ENCODE assay signal across 12 cellular contexts in the genomic region with DNA sequence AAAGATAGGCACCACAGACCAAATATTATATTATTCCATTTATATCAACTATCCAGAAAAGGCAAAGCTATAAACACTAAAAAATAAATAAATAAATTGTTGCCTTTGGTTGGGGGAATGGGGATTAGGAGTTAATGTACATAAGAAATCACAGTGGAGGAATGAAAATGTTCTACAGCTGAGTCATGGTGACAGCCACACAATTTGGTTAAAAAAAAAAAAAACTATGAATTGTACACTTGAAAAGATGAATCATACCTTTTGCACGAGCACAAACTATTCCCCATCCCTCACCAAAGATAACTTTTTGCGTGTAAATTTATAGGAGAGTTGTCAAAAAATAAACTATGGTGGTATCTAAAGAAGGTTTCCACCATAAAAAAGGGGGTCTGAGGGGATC.
DNase-seq lines count a peak whose midpoint lies in the region; ATAC-seq, FAIRE-seq and TF ChIP-seq lines count a peak whose summit lies in the region.
"Had no signal": no experiment of that assay in that cellular context is flagged by ENCODE, and none has a peak within 500 bp of the region (broad histone marks: within the 10 kb centered on the region; RNA-seq: fewer than 3 reads in every experiment).

No MANE protein-coding gene starts in this region.

- no TSS peak for BruUV-seq in K562 (replicated peaks; lab: Mats Ljungman, UMichigan)

- 6% methylated on average over 2 of the region's 2 CpGs for WGBS in K562 (ENCODE audit: insufficient coverage, low coverage, missing lambda C conversion rate)

- no peak for FAIRE-seq in HTR-8/SVneo (lab: Jason Lieb, UNC)
- FAIRE-seq in K562 (lab: Jason Lieb, UNC): no peak

- H3K4me2 ChIP-seq in K562 (ENCODE audit: insufficient read depth, low read length): no peak overlapping the region

- in situ Hi-C loops in K562 (cut with MboI): loop anchor here (25.0 kb wide), 1 partner anchor 198 kb away; no protein-coding TSS in a partner anchor

- no peaks in the 10 kb centered on the region for H3K9me1 ChIP-seq in K562 (ENCODE audit: control insufficient read depth, insufficient read depth, low read length)

- TF ChIP-seq RAD21 in K562 (CRISPR knock-in tag; conservative IDR thresholded peaks at IDR 0.05 in 1 of 2, IDR thresholded peaks at IDR 0.05 in 1 of 2): no peak

- no peak; the same call in 1 of the 2 replicates for TF ChIP-seq EP300 in K562 (IDR thresholded peaks at IDR 0.05; ENCODE audit: low read length)

- no peaks in the 10 kb centered on the region for H3K79me2 ChIP-seq in K562 (ENCODE audit: control insufficient read depth, insufficient read depth, low read length)

- H3K27ac ChIP-seq in K562 (ENCODE audit: extremely low read depth, low read depth, low read length) (no peak overlapping the region), left lung (no peak overlapping the region), SJCRH30 (no peak overlapping the region)
- H3K27ac ChIP-seq: sigmoid colon had no signal

- H3K9me3 ChIP-seq in K562 (replicated peaks; ENCODE audit: control insufficient read depth, insufficient read depth, low read depth, low read length) (no peaks in the 10 kb centered on the region), left lung (no peaks in the 10 kb centered on the region), SJCRH30 (replicated peaks) (no peaks in the 10 kb centered on the region; the same call in 1 of the 2 replicates)
- H3K9me3 ChIP-seq: sigmoid colon had no signal

- intact Hi-C loops in K562 (cut with micrococcal nuclease) (no loop called here), left lung (cut with DNase I) (no loop called here)

- no peaks in the 10 kb centered on the region for H4K20me1 ChIP-seq in K562 (replicated peaks; ENCODE audit: control insufficient read depth, insufficient read depth, low read length)

- POLR2A ChIA-PET in K562 (lab: Yijun Ruan, JAX): interaction anchor here (0.7 to 1.2 kb wide), 2 partner anchors 17 to 18 kb away, joined by 3 read pairs; no protein-coding TSS in a partner anchor

- TF ChIP-seq CTCF in K562 (IDR thresholded peaks at IDR 0.05 in 2 of 3, conservative IDR thresholded peaks at IDR 0.05 in 1 of 3; ENCODE audit: insufficient read depth in 2 of 3, low read depth in 1 of 3, low read length in 3 of 3) (no peak), left lung (IDR thresholded peaks at IDR 0.05) (no peak)

- H3K4me3 ChIP-seq in K562 (no peak overlapping the region), left lung (no peak overlapping the region), SJCRH30 (no peak overlapping the region)
- H3K4me3 ChIP-seq: sigmoid colon had no signal

- H3K9ac ChIP-seq in K562 (ENCODE audit: insufficient read depth in 1 of 2, low read depth in 2 of 2, low read length in 2 of 2): no peak overlapping the region

- peak; percentile 10 for DNase-seq in AG08396 (ENCODE audit: low spot score)
- DNase-seq in HTR-8/SVneo (ENCODE audit: insufficient read length, low spot score): peak; percentile 7
- no peak for DNase-seq in K562 (ENCODE audit: extremely low read depth in 1 of 4, low spot score in 3 of 4)
- DNase-seq in left lung: no peak
- DNase-seq in NCI-H526 treated with DMSO at 0.1 percent for 48 hours (lab: John Stamatoyannopoulos, UW): no peak
- DNase-seq in SJCRH30: no peak
- no peak for DNase-seq in C1 segment of cervical spinal cord (lab: John Stamatoyannopoulos, UW)
- no peak for DNase-seq in SKM-1 treated with dmso at 0.1 percent for 144 hours (lab: John Stamatoyannopoulos, UW; ENCODE audit: unreplicated experiment)
- DNase-seq: activated naive CD8-positive, alpha-beta T cell treated with anti-CD3 and anti-CD28 coated beads, Interleukin-2, amount 50 U/mL, for 24 hours; naive thymus-derived CD4-positive, alpha-beta T cell; NCI-H2081 treated with DMSO at 0.1 percent for 48 hours; sigmoid colon had no signal

- H2AFZ ChIP-seq in K562 (ENCODE audit: low read depth, low read length): no peak overlapping the region

- no peak for TF ChIP-seq POLR2A in K562 (conservative IDR thresholded peaks at IDR 0.05)

- H3K4me1 ChIP-seq in K562 (replicated peaks in 1 of 2; ENCODE audit: control insufficient read depth in 2 of 2, insufficient read depth in 2 of 2, low read length in 2 of 2): no peaks in the 10 kb centered on the region; a peak in 2 of 5 replicates
- H3K4me1 ChIP-seq in left lung: peaks cover 0 to 45% of the 10 kb centered on the region in 2 donors
- peaks cover 18% of the 10 kb centered on the region for H3K4me1 ChIP-seq in SJCRH30

- ATAC-seq in K562: no peak
- ATAC-seq in left lung: peak; percentile 20
- ATAC-seq: naive thymus-derived CD4-positive, alpha-beta T cell had no signal

- CTCF ChIA-PET in K562 (lab: Yijun Ruan, JAX; ENCODE audit: low intra/inter-chr PET ratio): no interaction called here

- H3K27me3 ChIP-seq in K562 (ENCODE audit: control insufficient read depth in 2 of 2, insufficient read depth in 2 of 2, low read length in 2 of 2) (no peaks in the 10 kb centered on the region), left lung (no peaks in the 10 kb centered on the region), SJCRH30 (no peaks in the 10 kb centered on the region)
- H3K27me3 ChIP-seq: sigmoid colon had no signal

- H3K36me3 ChIP-seq in K562 (ENCODE audit: control insufficient read depth, insufficient read depth, low read length) (no peaks in the 10 kb centered on the region), left lung (no peaks in the 10 kb centered on the region), SJCRH30 (no peaks in the 10 kb centered on the region)
- H3K36me3 ChIP-seq: sigmoid colon had no signal

TF ChIP-seq in K562, 482 proteins besides CTCF, POLR2A, EP300 and RAD21 (continues in another document):
- TF ChIP-seq NFE2L1 (tag; IDR thresholded peaks at IDR 0.05; ENCODE audit: borderline replicate concordance, low read depth) (0 out of 2 replicates have a peak, but pooled peaks have one; percentile 13), BACH1 (tag; IDR thresholded peaks at IDR 0.05) (0 out of 2 replicates have a peak, but pooled peaks have one; percentile 37), MAFG (tag; conservative IDR thresholded peaks at IDR 0.05) (peak; percentile 68), DPF2 (IDR thresholded peaks at IDR 0.05) (peak; percentile 44; the same call in 1 of the 2 replicates), SMARCA5 (IDR thresholded peaks at IDR 0.05) (no peak), NFE2 (IDR thresholded peaks at IDR 0.05; ENCODE audit: low read depth) (peak; percentile 77), C11orf30 (IDR thresholded peaks at IDR 0.05; ENCODE audit: low read depth) (peak; percentile 80), ZNF384 (IDR thresholded peaks at IDR 0.05; ENCODE audit: low read depth, low read length) (peak; percentile 86), SUPT5H (IDR thresholded peaks at IDR 0.05) (no peak), PRMT5 (CRISPR knock-in tag; IDR thresholded peaks at IDR 0.05) (no peak), SMARCA4 (IDR thresholded peaks at IDR 0.05) (peak; percentile 37; the same call in 1 of the 2 replicates), NFYB (IDR thresholded peaks at IDR 0.05; ENCODE audit: extremely low read depth, insufficient read length) (no peak), EZH2 (IDR thresholded peaks at IDR 0.05; ENCODE audit: borderline replicate concordance, low read depth, low read length) (no peak), JUND (IDR thresholded peaks at IDR 0.05; ENCODE audit: borderline replicate concordance, low read depth, low read length) (peak; percentile 49; the same call in 1 of the 2 replicates), JUND (tag; IDR thresholded peaks at IDR 0.05; ENCODE audit: borderline replicate concordance, low read depth, low read length) (peak; percentile 49; the same call in 1 of the 3 replicates), FOSL1 (tag; conservative IDR thresholded peaks at IDR 0.05) (peak; percentile 33; the same call in 1 of the 2 replicates), RCOR1 (IDR thresholded peaks at IDR 0.05; ENCODE audit: borderline replicate concordance in 1 of 2, low read depth in 2 of 2, low read length in 2 of 2) (peak in 1 of 2 experiments; percentile 50; a peak in 1 of 4 replicates), GTF2E2 (tag; IDR thresholded peaks at IDR 0.05) (no peak), ZSCAN29 (IDR thresholded peaks at IDR 0.05) (no peak)
- TF ChIP-seq, protein P1, sequence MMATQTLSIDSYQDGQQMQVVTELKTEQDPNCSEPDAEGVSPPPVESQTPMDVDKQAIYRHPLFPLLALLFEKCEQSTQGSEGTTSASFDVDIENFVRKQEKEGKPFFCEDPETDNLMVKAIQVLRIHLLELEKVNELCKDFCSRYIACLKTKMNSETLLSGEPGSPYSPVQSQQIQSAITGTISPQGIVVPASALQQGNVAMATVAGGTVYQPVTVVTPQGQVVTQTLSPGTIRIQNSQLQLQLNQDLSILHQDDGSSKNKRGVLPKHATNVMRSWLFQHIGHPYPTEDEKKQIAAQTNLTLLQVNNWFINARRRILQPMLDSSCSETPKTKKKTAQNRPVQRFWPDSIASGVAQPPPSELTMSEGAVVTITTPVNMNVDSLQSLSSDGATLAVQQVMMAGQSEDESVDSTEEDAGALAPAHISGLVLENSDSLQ (IDR thresholded peaks at IDR 0.05): peak; percentile 12; the same call in 1 of the 2 replicates
- TF ChIP-seq, protein P2, sequence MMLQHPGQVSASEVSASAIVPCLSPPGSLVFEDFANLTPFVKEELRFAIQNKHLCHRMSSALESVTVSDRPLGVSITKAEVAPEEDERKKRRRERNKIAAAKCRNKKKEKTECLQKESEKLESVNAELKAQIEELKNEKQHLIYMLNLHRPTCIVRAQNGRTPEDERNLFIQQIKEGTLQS (IDR thresholded peaks at IDR 0.05): peak; percentile 67; the same call in 1 of the 2 replicates
- TF ChIP-seq, protein P2 (CRISPR knock-in tag; conservative IDR thresholded peaks at IDR 0.05): no peak
- TF ChIP-seq, protein P3, sequence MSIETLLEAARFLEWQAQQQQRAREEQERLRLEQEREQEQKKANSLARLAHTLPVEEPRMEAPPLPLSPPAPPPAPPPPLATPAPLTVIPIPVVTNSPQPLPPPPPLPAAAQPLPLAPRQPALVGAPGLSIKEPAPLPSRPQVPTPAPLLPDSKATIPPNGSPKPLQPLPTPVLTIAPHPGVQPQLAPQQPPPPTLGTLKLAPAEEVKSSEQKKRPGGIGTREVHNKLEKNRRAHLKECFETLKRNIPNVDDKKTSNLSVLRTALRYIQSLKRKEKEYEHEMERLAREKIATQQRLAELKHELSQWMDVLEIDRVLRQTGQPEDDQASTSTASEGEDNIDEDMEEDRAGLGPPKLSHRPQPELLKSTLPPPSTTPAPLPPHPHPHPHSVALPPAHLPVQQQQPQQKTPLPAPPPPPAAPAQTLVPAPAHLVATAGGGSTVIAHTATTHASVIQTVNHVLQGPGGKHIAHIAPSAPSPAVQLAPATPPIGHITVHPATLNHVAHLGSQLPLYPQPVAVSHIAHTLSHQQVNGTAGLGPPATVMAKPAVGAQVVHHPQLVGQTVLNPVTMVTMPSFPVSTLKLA (conservative IDR thresholded peaks at IDR 0.05): 0 out of 4 replicates have a peak, but pooled peaks of 1 of the 2 experiments have one; percentile 11

Comparison
In these comparisons a context has a peak if more than half of its experiments do, and no peak if none do; other contexts are left out.
1. DNase-seq: peak in AG08396 (single experiment) and HTR-8/SVneo (single experiment); none in K562 (0 of 4), left lung (0 of 2), NCI-H526 treated with DMSO at 0.1 percent for 48 hours (single experiment), SJCRH30 (0 of 2), C1 segment of cervical spinal cord (0 of 14) and SKM-1 treated with dmso at 0.1 percent for 144 hours (single experiment).